Comparison of ENCODE assay signal across 21 cellular contexts in genomic region chr1:175731581-175731980, GRCh38. TPM values are rescaled to one million over a fixed set of nuclear protein-coding genes. Genes with fewer than 3 reads are reported as not detected.
DNase-seq lines count a peak whose midpoint lies in the region; ATAC-seq and TF ChIP-seq lines count a peak whose summit lies in the region.
"Had no signal": no experiment of that assay in that cellular context is flagged by ENCODE, and none has a peak within 500 bp of the region (broad histone marks: within the 10 kb centered on the region; RNA-seq: fewer than 3 reads in every experiment).

No MANE protein-coding gene starts in this region.

- DNase-seq in cardiac septum (ENCODE audit: low spot score) (peak; percentile 17), left ventricle myocardium superior (no peak), cerebellar cortex (ENCODE audit: low spot score) (peak; percentile 21), GM20000 (ENCODE audit: low spot score) (no peak)
- DNase-seq in activated naive CD4-positive, alpha-beta T cell (lab: John Stamatoyannopoulos, UW) = no peak
- DNase-seq: AML-193; BE2C; CD4-positive, alpha-beta memory T cell; CD4-positive, CD25-positive, alpha-beta regulatory T cell; CD8-positive, alpha-beta memory T cell; COR-L47; DMS 273 treated with DMSO at 0.1 percent for 48 hours; DMS153; DMS53; DMS79; DND-41; EL; GF-D8 had no signal

- ATAC-seq in left ventricle myocardium superior = no peak
- ATAC-seq: A549 had no signal

- intact Hi-C loops in cardiac septum (cut with DNase I) (no loop called here), left ventricle myocardium superior (cut with micrococcal nuclease) (no loop called here)

- TF ChIP-seq CTCF in GM20000 (IDR thresholded peaks at IDR 0.05; ENCODE audit: extremely low read depth, missing control alignments) = no peak

RNA-seq across cellular contexts. Expression of gene TNR, which starts 11.8 kb away (rescaled TPM):
- total RNA-seq in cardiac septum = 0.05 TPM
- total RNA-seq in left ventricle myocardium superior = not detected
- total RNA-seq: A172; CD4-positive, alpha-beta memory T cell; CD4-positive, CD25-positive, alpha-beta regulatory T cell; CD8-positive, alpha-beta memory T cell; Daoy had no signal

Comparison
In these comparisons a context has a peak if more than half of its experiments do, and no peak if none do; other contexts are left out.
1. DNase-seq: peak in cardiac septum (single experiment) and cerebellar cortex (single experiment); none in left ventricle myocardium superior (single experiment), GM20000 (single experiment) and activated naive CD4-positive, alpha-beta T cell (0 of 4).